18 cellular contexts compared by ENCODE assay signal in genomic region chr17:55067697-55068439, GRCh38.
DNase-seq lines count a peak whose midpoint lies in the region; ATAC-seq, FAIRE-seq and TF ChIP-seq lines count a peak whose summit lies in the region.
"Had no signal": no experiment of that assay in that cellular context is flagged by ENCODE, and none has a peak within 500 bp of the region (broad histone marks: within the 10 kb centered on the region; RNA-seq: fewer than 3 reads in every experiment).

No MANE protein-coding gene starts in this region.

- H3K9me3 ChIP-seq in HEK293 (ENCODE audit: control insufficient read depth, insufficient read depth, low read depth, low read length), result no peaks in the 10 kb centered on the region
- no peaks in the 10 kb centered on the region for H3K9me3 ChIP-seq in RWPE2 (ENCODE audit: severe bottlenecking)
- H3K9me3 ChIP-seq: MG63 had no signal

- no peak overlapping the region for H3K4me3 ChIP-seq in AG10803 (ENCODE audit: low read length)
- H3K4me3 ChIP-seq in HEK293 (ENCODE audit: low read depth, low read length), result no peak overlapping the region
- H3K4me3 ChIP-seq in RWPE2 (ENCODE audit: severe bottlenecking), result no peak overlapping the region
- H3K4me3 ChIP-seq: MG63 had no signal

- DNase-seq in AG10803 (ENCODE audit: low read depth), result peak; percentile 24
- no peak for DNase-seq in RWPE2 (ENCODE audit: low spot score)
- peak; percentile 18 for DNase-seq in fibroblast of peridontal ligament (ENCODE audit: extremely low read depth)
- no peak for DNase-seq in D721Med (ENCODE audit: insufficient read length, low spot score)
- no peak for DNase-seq in left lobe of liver (ENCODE audit: low spot score)
- DNase-seq: activated CD8-positive, alpha-beta memory T cell treated with anti-CD3 and anti-CD28 coated beads, Interleukin-2, amount 50 U/mL, for 48 hours; dermis blood vessel endothelial cell; left colon; MG63; naive B cell; NCI-H446; retina; stimulated activated CD4-positive, alpha-beta T cell treated with anti-CD3 and anti-CD28 coated beads, Interleukin-4, amount 100 ng/mL, for 1 hour; WERI-Rb-1 had no signal

- TF ChIP-seq CTCF in AG10803 (conservative IDR thresholded peaks at IDR 0.05; ENCODE audit: low read length), result no peak
- no peak for TF ChIP-seq CTCF in HEK293 (tag by site-specific recombination; IDR thresholded peaks at IDR 0.05)
- no peak for TF ChIP-seq CTCF in RWPE2 (IDR thresholded peaks at IDR 0.05; ENCODE audit: poor library complexity, severe bottlenecking)
- no peak for TF ChIP-seq CTCF in D721Med (IDR thresholded peaks at IDR 0.05; ENCODE audit: insufficient read depth, missing control alignments)

- peaks cover 0 to under 1% of the 10 kb centered on the region in 2 experiments; a peak in 1 of 3 replicates for H3K36me3 ChIP-seq in HEK293 (ENCODE audit: control insufficient read depth in 2 of 2, insufficient read depth in 1 of 2, low read length in 2 of 2)
- H3K36me3 ChIP-seq in RWPE2 (ENCODE audit: low read depth), result no peaks in the 10 kb centered on the region
- H3K36me3 ChIP-seq: MG63, WERI-Rb-1 had no signal

- peak; percentile 65; the same call in 2 of the 3 replicates for ATAC-seq in RWPE2 (ENCODE audit: low read depth)
- ATAC-seq in HG02678 (IDR thresholded peaks at IDR 0.05; ENCODE audit: unreplicated experiment), result no peak
- ATAC-seq in left lobe of liver, result no peak
- no peak for ATAC-seq in GM21825 (IDR thresholded peaks at IDR 0.05; ENCODE audit: unreplicated experiment)
- ATAC-seq: left colon; stimulated activated memory B cell treated with anti-CD40 and anti-IgM and Interleukin-4, amounts not matched to agents 10 μg/mL and 1 μg/mL and 100 μg/mL, for 72 hours had no signal

- CTCF ChIA-PET in HEK293 (lab: Yijun Ruan, JAX), result interaction anchor here (0.6 to 1.3 kb wide), 3 partner anchors 15 to 83 kb away, joined by 3 to 4 read pairs (median 3); no protein-coding TSS in a partner anchor

- FAIRE-seq in D721Med (lab: Jason Lieb, UNC), result no peak

- POLR2A ChIA-PET in HEK293 (lab: Yijun Ruan, JAX), result no interaction called here

- H3K27me3 ChIP-seq in RWPE2 (ENCODE audit: insufficient read depth, poor library complexity, severe bottlenecking), result no peaks in the 10 kb centered on the region
- H3K27me3 ChIP-seq: MG63 had no signal

- H3K4me1 ChIP-seq in HEK293 (ENCODE audit: control insufficient read depth, insufficient read depth, low read length) (no peaks in the 10 kb centered on the region), RWPE2 (ENCODE audit: insufficient read depth, poor library complexity, severe bottlenecking) (no peaks in the 10 kb centered on the region)

- no peak overlapping the region for H3K27ac ChIP-seq in HEK293 (ENCODE audit: extremely low read depth, low read depth, low read length)
- no peak overlapping the region for H3K27ac ChIP-seq in RWPE2 (ENCODE audit: poor library complexity, severe bottlenecking)
- H3K27ac ChIP-seq: WERI-Rb-1 had no signal

TF ChIP-seq in HEK293, 187 proteins besides CTCF, POLR2A, EP300 and RAD21:
- TF ChIP-seq ZFP3 (tag by site-specific recombination; IDR thresholded peaks at IDR 0.05; ENCODE audit: low read depth) (no peak), ZNF501 (tag by site-specific recombination; IDR thresholded peaks at IDR 0.05) (no peak), PRDM1 (tag by site-specific recombination; IDR thresholded peaks at IDR 0.05) (0 out of 2 replicates have a peak, but pooled peaks have one; percentile 19), RBAK (tag by site-specific recombination; IDR thresholded peaks at IDR 0.05) (no peak), ZNF292 (tag by site-specific recombination; IDR thresholded peaks at IDR 0.05; ENCODE audit: borderline replicate concordance, low read depth) (no peak), HOXA7 (CRISPR knock-in tag; IDR thresholded peaks at IDR 0.05; ENCODE audit: borderline replicate concordance) (no peak), YY2 (tag by site-specific recombination; IDR thresholded peaks at IDR 0.05) (no peak), ZNF398 (tag by site-specific recombination; IDR thresholded peaks at IDR 0.05) (peak; percentile 44; the same call in 1 of the 2 replicates), SP7 (tag by site-specific recombination; IDR thresholded peaks at IDR 0.05) (peak; percentile 100), GFI1B (tag by site-specific recombination; IDR thresholded peaks at IDR 0.05) (no peak)
- TF ChIP-seq, protein P1, sequence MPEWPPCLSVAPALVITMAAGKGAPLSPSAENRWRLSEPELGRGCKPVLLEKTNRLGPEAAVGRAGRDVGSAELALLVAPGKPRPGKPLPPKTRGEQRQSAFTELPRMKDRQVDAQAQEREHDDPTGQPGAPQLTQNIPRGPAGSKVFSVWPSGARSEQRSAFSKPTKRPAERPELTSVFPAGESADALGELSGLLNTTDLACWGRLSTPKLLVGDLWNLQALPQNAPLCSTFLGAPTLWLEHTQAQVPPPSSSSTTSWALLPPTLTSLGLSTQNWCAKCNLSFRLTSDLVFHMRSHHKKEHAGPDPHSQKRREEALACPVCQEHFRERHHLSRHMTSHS (tag by site-specific recombination; IDR thresholded peaks at IDR 0.05), result no peak

Comparison
In these comparisons a context has a peak if more than half of its experiments do, and no peak if none do; other contexts are left out.
1. DNase-seq: peak in AG10803 (single experiment) and fibroblast of peridontal ligament (single experiment); none in RWPE2 (single experiment), D721Med (single experiment) and left lobe of liver (single experiment).